In genomic region chr2:38098351-38099095, GRCh38 we compare ENCODE assay signal across 9 cellular contexts. TPM values are rescaled to one million over a fixed set of nuclear protein-coding genes. Genes with fewer than 3 reads are reported as not detected.
A peak's percentile ranks its signal among the peaks of the same experiment; 100 is the strongest.
DNase-seq lines count a peak whose midpoint lies in the region; ATAC-seq, FAIRE-seq and TF ChIP-seq lines count a peak whose summit lies in the region.
"Had no signal": no experiment of that assay in that cellular context is flagged by ENCODE, and none has a peak within 500 bp of the region (broad histone marks: within the 10 kb centered on the region; RNA-seq: fewer than 3 reads in every experiment).

No MANE protein-coding gene starts in this region.

- CTCF ChIA-PET in K562 (lab: Yijun Ruan, JAX; ENCODE audit: low intra/inter-chr PET ratio): no interaction called here

- no peaks in the 10 kb centered on the region for H4K20me1 ChIP-seq in K562 (replicated peaks; ENCODE audit: control insufficient read depth, insufficient read depth, low read length)

- H3K9me3 ChIP-seq in K562 (replicated peaks; ENCODE audit: control insufficient read depth, insufficient read depth, low read depth, low read length): no peaks in the 10 kb centered on the region
- H3K9me3 ChIP-seq in stomach smooth muscle (ENCODE audit: control insufficient read depth in 2 of 2, low read length in 2 of 2): no peaks in the 10 kb centered on the region

- no peak overlapping the region for H3K4me2 ChIP-seq in K562 (ENCODE audit: insufficient read depth, low read length)

- H2AFZ ChIP-seq in K562 (ENCODE audit: low read depth, low read length): no peak overlapping the region

- H3K9me1 ChIP-seq in K562 (ENCODE audit: control insufficient read depth, insufficient read depth, low read length): no peaks in the 10 kb centered on the region

- no peak for TF ChIP-seq POLR2A in K562 (conservative IDR thresholded peaks at IDR 0.05)

- TF ChIP-seq RAD21 in K562 (CRISPR knock-in tag; conservative IDR thresholded peaks at IDR 0.05 in 1 of 2, IDR thresholded peaks at IDR 0.05 in 1 of 2): no peak

- H3K27me3 ChIP-seq in K562 (ENCODE audit: control insufficient read depth in 2 of 2, insufficient read depth in 2 of 2, low read length in 2 of 2) (peaks cover 16 to 21% of the 10 kb centered on the region in 2 experiments; a peak in 4 of 5 replicates), stomach smooth muscle (ENCODE audit: control insufficient read depth in 1 of 2, insufficient read depth in 2 of 2, low read length in 2 of 2) (no peaks in the 10 kb centered on the region)

- H3K36me3 ChIP-seq in K562 (ENCODE audit: control insufficient read depth, insufficient read depth, low read length) (no peaks in the 10 kb centered on the region), stomach smooth muscle (ENCODE audit: control insufficient read depth in 2 of 2, insufficient read depth in 2 of 2, low read length in 2 of 2) (no peaks in the 10 kb centered on the region)

- POLR2A ChIA-PET in K562 (lab: Yijun Ruan, JAX): interaction anchor here (0.7 kb wide), 3 partner anchors 9 to 74 kb away, joined by 3 to 4 read pairs (median 3); no protein-coding TSS in a partner anchor

- H3K27ac ChIP-seq in K562 (ENCODE audit: extremely low read depth, low read depth, low read length): no peak overlapping the region
- peak overlapping the region; percentile 26 for H3K27ac ChIP-seq in stomach smooth muscle (ENCODE audit: low read length)

- WGBS in K562 (ENCODE audit: insufficient coverage, low coverage, missing lambda C conversion rate): 2% methylated on average over 9 of the region's 12 CpGs

- BruUV-seq in K562 (replicated peaks; lab: Mats Ljungman, UMichigan): no TSS peak

- H3K4me3 ChIP-seq in K562 (no peak overlapping the region), stomach smooth muscle (ENCODE audit: low read length in 2 of 2) (peak overlapping the region; percentile 4 to 59)

- intact Hi-C loops in K562 (cut with micrococcal nuclease): no loop called here

- TF ChIP-seq EP300 in K562 (IDR thresholded peaks at IDR 0.05; ENCODE audit: low read length): no peak

- in situ Hi-C loops in K562 (cut with MboI): no loop called here

- FAIRE-seq in K562 (lab: Jason Lieb, UNC): no peak

- H3K4me1 ChIP-seq in K562 (replicated peaks in 1 of 2; ENCODE audit: control insufficient read depth in 2 of 2, insufficient read depth in 2 of 2, low read length in 2 of 2) (no peaks in the 10 kb centered on the region), stomach smooth muscle (ENCODE audit: control insufficient read depth, insufficient read depth, low read length) (peaks cover 3% of the 10 kb centered on the region)

- H3K79me2 ChIP-seq in K562 (ENCODE audit: control insufficient read depth, insufficient read depth, low read length): no peaks in the 10 kb centered on the region

- H3K9ac ChIP-seq in K562 (ENCODE audit: insufficient read depth in 1 of 2, low read depth in 2 of 2, low read length in 2 of 2) (no peak overlapping the region), stomach smooth muscle (ENCODE audit: low read length in 2 of 2) (peak overlapping the region; percentile 21 to 39)

- ATAC-seq in K562 (no peak), HG03354 (IDR thresholded peaks at IDR 0.05; ENCODE audit: poor library complexity, severe bottlenecking, unreplicated experiment) (no peak)

- TF ChIP-seq CTCF in K562 (IDR thresholded peaks at IDR 0.05 in 2 of 3, conservative IDR thresholded peaks at IDR 0.05 in 1 of 3; ENCODE audit: insufficient read depth in 2 of 3, low read depth in 1 of 3, low read length in 3 of 3): no peak

- DNase-seq in LoVo (ENCODE audit: low spot score) (peak; percentile 58), K562 (ENCODE audit: extremely low read depth in 1 of 4, low spot score in 3 of 4) (no peak), left kidney (ENCODE audit: low read depth, low spot score) (peak; percentile 59), COLO829 (ENCODE audit: low spot score) (no peak), NCI-H526 (lab: John Stamatoyannopoulos, UW) (no peak), cerebellum (ENCODE audit: low spot score) (no peak)
- DNase-seq: NCI-H774 had no signal

TF ChIP-seq in K562, 482 proteins besides CTCF, POLR2A, EP300 and RAD21:
- TF ChIP-seq SPI1 (IDR thresholded peaks at IDR 0.05; ENCODE audit: borderline replicate concordance, low read depth, low read length) (peak; percentile 45; the same call in 1 of the 2 replicates), NFATC3 (IDR thresholded peaks at IDR 0.05) (no peak)

RNA-seq across cellular contexts. Expression of gene CYP1B1, which starts 22.6 kb away (rescaled TPM):
- total RNA-seq in K562 (2011; cell fraction: chromatin; rRNA removed; ENCODE audit: low replicate concordance): not detected in 2 replicates
- total RNA-seq in K562 (2011; cell fraction: nucleolus; rRNA removed): not detected in 2 replicates
- total RNA-seq in K562 (2011; cell fraction: nucleoplasm; rRNA removed): not detected in 2 replicates
- not detected in 2 replicates for total RNA-seq in K562 (2014; rRNA removed)
- not detected in 2 replicates for total RNA-seq in K562 (2014; rRNA removed; fragmentation: Illumina TruSeq; extraction: Trizol)
- not detected in 2 replicates for total RNA-seq in K562 (2015; rRNA removed; fragmentation: Illumina TruSeq; extraction: Trizol)
- 0.07 and 0.13 TPM in 2 replicates for total RNA-seq in K562 (2021)
- polyA plus RNA-seq in K562 (2011; rRNA removed): not detected in 2 replicates
- not detected in 2 replicates for polyA plus RNA-seq in K562 (2011; cell fraction: cytosol; rRNA removed)
- polyA plus RNA-seq in K562 (2011; cell fraction: nucleus; rRNA removed): not detected in 2 replicates
- polyA plus RNA-seq in K562 (2012): not detected in 2 replicates
- polyA plus RNA-seq in K562 (2014; fragmentation: Illumina TruSeq; extraction: Trizol): not detected in 2 replicates
- not detected for polyA plus RNA-seq in K562 (2014; fragmentation: Nextera tagmentation; extraction: Ambion mirVana)
- polyA plus RNA-seq in K562 (2014; rRNA removed): not detected in 2 replicates
- not detected in 2 replicates for polyA minus RNA-seq in K562 (2011; rRNA and poly(A)+ RNA removed)
- not detected in 2 replicates for polyA minus RNA-seq in K562 (2011; cell fraction: cytosol; rRNA and poly(A)+ RNA removed)
- polyA minus RNA-seq in K562 (2011; cell fraction: nucleus; rRNA and poly(A)+ RNA removed): not detected in 2 replicates
- total RNA-seq in cerebellum: 23.7 TPM

Comparison
In these comparisons a context has a peak if more than half of its experiments do, and no peak if none do; other contexts are left out.
1. DNase-seq: peak in LoVo (single experiment) and left kidney (single experiment); none in K562 (0 of 4), COLO829 (single experiment), NCI-H526 (0 of 2) and cerebellum (single experiment).
2. H3K9ac ChIP-seq: peak in stomach smooth muscle (2 of 2); none in K562 (0 of 2).
3. RNA of gene CYP1B1, which starts 22.6 kb away (total RNA-seq): 23.7 TPM in cerebellum (single experiment); 0.07 to 0.13 TPM in K562; every median in the first group is over 10 times any median in the second.